24 cellular contexts compared by ENCODE assay signal in the genomic region with DNA sequence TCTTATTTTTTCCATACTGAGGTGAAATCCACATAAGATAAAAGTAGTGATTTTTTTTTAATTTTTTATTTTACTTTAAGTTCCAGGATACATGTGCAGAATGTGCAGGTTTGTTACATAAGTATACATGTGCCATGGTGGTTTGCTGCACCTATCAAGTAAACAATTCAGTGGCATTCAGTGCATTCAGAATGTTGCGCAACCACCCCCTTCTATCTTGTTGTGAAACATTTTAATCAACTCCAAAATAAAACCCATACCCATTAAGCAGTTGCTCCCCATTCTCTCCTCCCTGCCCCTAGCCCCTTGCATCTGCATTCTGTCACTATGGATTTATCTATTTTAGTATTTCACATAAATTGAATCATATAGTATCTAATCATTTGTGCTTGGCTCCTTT.
"Had no signal": no experiment of that assay in that cellular context is flagged by ENCODE, and none has a peak within 500 bp of the region (broad histone marks: within the 10 kb centered on the region; RNA-seq: fewer than 3 reads in every experiment).

No MANE protein-coding gene starts in this region.

- H3K4me3 ChIP-seq: adrenal gland, coronary artery, SJCRH30 had no signal

- H3K36me3 ChIP-seq: adrenal gland, SJCRH30 had no signal

- DNase-seq: activated CD4-positive, alpha-beta memory T cell treated with anti-CD3 and anti-CD28 coated beads for 36 hours; activated CD4-positive, alpha-beta T cell treated with anti-CD3 and anti-CD28 coated beads, Interleukin-2, amount 10 ng/mL, durations not matched to agents 7 days and 5 days; activated CD4-positive, CD25-positive, alpha-beta regulatory T cell; activated CD8-positive, alpha-beta memory T cell treated with anti-CD3 and anti-CD28 coated beads for 24 hours; activated gamma-delta T cell treated with Interleukin-2 at 50 U/mL for 16 hours; activated naive CD4-positive, alpha-beta T cell treated with anti-CD3 and anti-CD28 coated beads, Interleukin-2, amount 10 ng/mL, durations not matched to agents 7 days and 5 days; activated naive CD8-positive, alpha-beta T cell treated with anti-CD3 and anti-CD28 coated beads for 36 hours; activated T-cell treated with anti-CD3 and anti-CD28 coated beads, Interleukin-2, amount 50 U/mL, for 4 hours; adrenal gland; anterior cingulate cortex; central memory CD4-positive, alpha-beta T cell; NCI-H1092; NCI-H1417; NCI-H1930; NCI-H2107; NCI-H446; NCI-H524; PC-3; SJCRH30; SK-N-SH; T-helper 1 cell had no signal

- H3K27me3 ChIP-seq: adrenal gland, SJCRH30 had no signal

- H3K27ac ChIP-seq: adrenal gland, coronary artery, SJCRH30, VCaP had no signal

- H3K4me1 ChIP-seq: adrenal gland had no signal

- H3K9ac ChIP-seq: SK-N-SH had no signal

- H3K9me3 ChIP-seq: adrenal gland, SJCRH30, SK-N-SH had no signal

- H3K9me2 ChIP-seq: SK-N-SH had no signal

- ATAC-seq: activated T-cell treated with anti-CD3 and anti-CD28 coated beads, Interleukin-2, amount 50 U/mL, for 4 hours; PC-3; Right ventricle myocardium inferior had no signal

- H3K4me2 ChIP-seq: SK-N-SH had no signal
